ENCODE assay signal across 14 cellular contexts in the genomic region with DNA sequence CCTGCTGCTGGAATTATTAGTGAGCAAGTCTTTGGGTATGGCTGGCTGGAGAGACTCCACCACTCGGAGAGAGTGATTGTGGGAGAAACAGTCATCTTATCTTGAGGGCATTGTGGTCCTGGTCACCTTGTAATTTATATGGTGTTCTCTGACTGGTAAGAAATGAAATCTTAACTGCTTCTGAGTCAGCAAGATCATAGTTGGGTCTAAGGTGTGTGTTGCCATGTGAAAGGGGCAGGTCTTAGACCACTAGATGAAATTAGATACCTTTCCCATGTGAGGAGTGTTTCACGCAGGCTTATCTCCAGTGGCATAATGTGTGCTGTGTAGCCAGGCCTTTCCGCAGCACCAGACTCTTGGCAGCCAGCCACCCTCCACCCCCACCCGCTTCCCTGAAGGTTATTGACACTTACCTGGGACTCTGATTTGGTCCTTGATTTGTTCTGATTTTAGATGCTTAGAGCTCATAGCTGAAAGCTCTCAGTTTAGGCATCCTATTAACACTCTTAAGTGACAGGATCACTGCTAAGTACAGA. TPM values are rescaled to one million over a fixed set of nuclear protein-coding genes. Genes with fewer than 3 reads are reported as not detected.
DNase-seq lines count a peak whose midpoint lies in the region; ATAC-seq, FAIRE-seq and TF ChIP-seq lines count a peak whose summit lies in the region.
"Had no signal": no experiment of that assay in that cellular context is flagged by ENCODE, and none has a peak within 500 bp of the region (broad histone marks: within the 10 kb centered on the region; RNA-seq: fewer than 3 reads in every experiment).

No MANE protein-coding gene starts in this region.

- no peaks in the 10 kb centered on the region for H3K4me1 Mint-ChIP-seq in activated CD4-positive, alpha-beta T cell treated with anti-CD3 and anti-CD28 coated beads for 36 hours
- H3K4me1 Mint-ChIP-seq: activated naive CD4-positive, alpha-beta T cell treated with anti-CD3 and anti-CD28 coated beads, Interleukin-2, amount 50 U/mL, for 24 hours had no signal

- intact Hi-C loops in kidney (cut with DNase I), result no loop called here
- intact Hi-C loops in activated CD4-positive, alpha-beta T cell treated with anti-CD3 and anti-CD28 coated beads for 36 hours (cut with DNase I, micrococcal nuclease), result no loop called here

- H3K4me3 ChIP-seq in Peyer's patch (no peak overlapping the region), kidney (ENCODE audit: low read length in 2 of 2) (no peak overlapping the region)
- H3K4me3 ChIP-seq: BLaER1 treated with 17β-estradiol and CSF1 and Interleukin-3, amounts not matched to agents 10 nM and 100 nM; GM12878 had no signal

- no peak for FAIRE-seq in kidney (lab: Jason Lieb, UNC)
- FAIRE-seq: GM12878 had no signal

- H3K4me1 ChIP-seq in Peyer's patch (peaks cover 0 to 9% (median 0%) of the 10 kb centered on the region in 4 donors), kidney (ENCODE audit: control insufficient read depth in 1 of 2, insufficient read depth in 1 of 2, low read depth in 1 of 2, low read length in 2 of 2) (peaks cover 15 to 22% of the 10 kb centered on the region in 2 donors)
- H3K4me1 ChIP-seq: BLaER1 treated with 17β-estradiol and CSF1 and Interleukin-3, amounts not matched to agents 10 nM and 100 nM had no signal

- H3K9me3 ChIP-seq in Peyer's patch (no peaks in the 10 kb centered on the region), kidney (ENCODE audit: control insufficient read depth in 1 of 2, low read length in 2 of 2) (no peaks in the 10 kb centered on the region)
- H3K9me3 ChIP-seq: BLaER1 treated with 17β-estradiol and CSF1 and Interleukin-3, amounts not matched to agents 10 nM and 100 nM had no signal

- H3K27ac Mint-ChIP-seq in activated CD4-positive, alpha-beta T cell treated with anti-CD3 and anti-CD28 coated beads for 36 hours, result no peak overlapping the region
- H3K27ac Mint-ChIP-seq: activated naive CD4-positive, alpha-beta T cell treated with anti-CD3 and anti-CD28 coated beads, Interleukin-2, amount 50 U/mL, for 24 hours had no signal

- no peak for TF ChIP-seq POLR2A in Peyer's patch (IDR thresholded peaks at IDR 0.05)

- no peak for TF ChIP-seq CTCF in Peyer's patch (IDR thresholded peaks at IDR 0.05)
- TF ChIP-seq CTCF in kidney (IDR thresholded peaks at IDR 0.05; ENCODE audit: borderline replicate concordance, extremely low read depth, insufficient read depth), result no peak

- CTCF ChIA-PET in activated CD4-positive, alpha-beta T cell treated with anti-CD3 and anti-CD28 coated beads for 36 hours (lab: Charles Lee), result interaction anchor here (1.1 to 2.5 kb wide), 3 partner anchors 8 to 39 kb away, joined by 4 to 11 read pairs (median 7); no protein-coding TSS in a partner anchor

- H3K9me3 Mint-ChIP-seq in activated CD4-positive, alpha-beta T cell treated with anti-CD3 and anti-CD28 coated beads for 36 hours (ENCODE audit: low read depth), result no peaks in the 10 kb centered on the region
- H3K9me3 Mint-ChIP-seq: activated naive CD4-positive, alpha-beta T cell treated with anti-CD3 and anti-CD28 coated beads, Interleukin-2, amount 50 U/mL, for 24 hours; neural crest cell had no signal

- H3K36me3 Mint-ChIP-seq in activated CD4-positive, alpha-beta T cell treated with anti-CD3 and anti-CD28 coated beads for 36 hours (ENCODE audit: low read depth), result no peaks in the 10 kb centered on the region
- H3K36me3 Mint-ChIP-seq: activated naive CD4-positive, alpha-beta T cell treated with anti-CD3 and anti-CD28 coated beads, Interleukin-2, amount 50 U/mL, for 24 hours had no signal

- no peaks in the 10 kb centered on the region for H3K36me3 ChIP-seq in Peyer's patch
- H3K36me3 ChIP-seq in kidney (ENCODE audit: control insufficient read depth in 1 of 2, insufficient read depth in 2 of 2, low read length in 2 of 2), result no peaks in the 10 kb centered on the region
- H3K36me3 ChIP-seq: BLaER1 treated with 17β-estradiol and CSF1 and Interleukin-3, amounts not matched to agents 10 nM and 100 nM had no signal

- no peaks in the 10 kb centered on the region for H3K27me3 Mint-ChIP-seq in activated CD4-positive, alpha-beta T cell treated with anti-CD3 and anti-CD28 coated beads for 36 hours
- H3K27me3 Mint-ChIP-seq: activated naive CD4-positive, alpha-beta T cell treated with anti-CD3 and anti-CD28 coated beads, Interleukin-2, amount 50 U/mL, for 24 hours had no signal

- no peaks in the 10 kb centered on the region for H3K27me3 ChIP-seq in Peyer's patch

- no peak overlapping the region for H3K9ac ChIP-seq in kidney (ENCODE audit: low read length in 2 of 2)
- H3K9ac ChIP-seq: BLaER1 treated with 17β-estradiol and CSF1 and Interleukin-3, amounts not matched to agents 10 nM and 100 nM had no signal

- H3K27ac ChIP-seq in Peyer's patch, result no peak overlapping the region
- peak overlapping the region; percentile 33 to 72 for H3K27ac ChIP-seq in kidney (ENCODE audit: low read depth in 2 of 2, low read length in 2 of 2)
- H3K27ac ChIP-seq: BLaER1 treated with 17β-estradiol and CSF1 and Interleukin-3, amounts not matched to agents 10 nM and 100 nM had no signal

- DNase-seq in AG08395 (ENCODE audit: low spot score) (peak; percentile 19), HT-29 (ENCODE audit: low spot score) (peak; percentile 74), Peyer's patch (peak in 2 of 3 donors; percentile 66 to 69), kidney (no peak), T1000 (lab: John Stamatoyannopoulos, UW) (no peak)
- DNase-seq in activated CD4-positive, alpha-beta T cell treated with anti-CD3 and anti-CD28 coated beads for 36 hours, result no peak
- DNase-seq: activated CD4-positive, alpha-beta T cell treated with anti-CD3 and anti-CD28 coated beads, Interleukin-2, amount 50 U/mL, for 4 hours; effector memory CD4-positive, alpha-beta T cell had no signal

- POLR2A ChIA-PET in activated CD4-positive, alpha-beta T cell treated with anti-CD3 and anti-CD28 coated beads for 36 hours (lab: Charles Lee), result no interaction called here

- no peak for ATAC-seq in HG03571 (IDR thresholded peaks at IDR 0.05; ENCODE audit: unreplicated experiment)
- ATAC-seq in activated CD4-positive, alpha-beta T cell treated with anti-CD3 and anti-CD28 coated beads for 36 hours, result no peak
- no peak for ATAC-seq in HG02588 (IDR thresholded peaks at IDR 0.05; ENCODE audit: unreplicated experiment)
- ATAC-seq: GM12878 had no signal

- no peak overlapping the region for H3K4me3 Mint-ChIP-seq in activated CD4-positive, alpha-beta T cell treated with anti-CD3 and anti-CD28 coated beads for 36 hours
- H3K4me3 Mint-ChIP-seq: activated naive CD4-positive, alpha-beta T cell treated with anti-CD3 and anti-CD28 coated beads, Interleukin-2, amount 50 U/mL, for 24 hours; neural crest cell had no signal

RNA-seq across cellular contexts. Expression of gene MAPRE3, which starts 7.7 kb away (rescaled TPM):
- 6.9 and 7.4 TPM in 2 replicates for total RNA-seq in HT-29 (2014; rRNA removed; shearing (Covaris generic))
- 10 to 100 TPM in 1 of 4 donors, 1 to 10 TPM in 3; 4.2 to 14.9 (median 5.9) TPM for total RNA-seq in Peyer's patch
- 17.9 TPM for total RNA-seq in kidney
- polyA plus RNA-seq in kidney (ENCODE audit: insufficient read depth, low read depth, low replicate concordance), result 49.6 TPM
- total RNA-seq in activated CD4-positive, alpha-beta T cell treated with anti-CD3 and anti-CD28 coated beads for 36 hours, result 1 to 10 TPM; 3.2 to 4.1 TPM

RNA-seq across cellular contexts. Expression of gene TMEM214, which starts 54.6 kb away (rescaled TPM):
- total RNA-seq in HT-29 (2014; rRNA removed; shearing (Covaris generic)), result 35.6 and 42.0 TPM in 2 replicates
- total RNA-seq in Peyer's patch (100 to 1,000 TPM in 1 of 4 donors, 10 to 100 TPM in 3; 50.1 to 121 (median 82.0) TPM), kidney (74.8 TPM)
- 50.5 TPM for polyA plus RNA-seq in kidney (ENCODE audit: insufficient read depth, low read depth, low replicate concordance)
- 10 to 100 TPM; 54.1 to 69.1 TPM for total RNA-seq in activated CD4-positive, alpha-beta T cell treated with anti-CD3 and anti-CD28 coated beads for 36 hours

Comparison
In these comparisons a context has a peak if more than half of its experiments do, and no peak if none do; other contexts are left out.
1. DNase-seq: peak in AG08395 (single experiment), HT-29 (single experiment) and Peyer's patch (2 of 3); none in kidney (single experiment), T1000 (single experiment) and activated CD4-positive, alpha-beta T cell treated with anti-CD3 and anti-CD28 coated beads for 36 hours (single experiment).
2. H3K27ac ChIP-seq: peak in kidney (2 of 2); none in Peyer's patch (0 of 4).